8 cellular contexts compared by ENCODE assay signal in the genomic region with DNA sequence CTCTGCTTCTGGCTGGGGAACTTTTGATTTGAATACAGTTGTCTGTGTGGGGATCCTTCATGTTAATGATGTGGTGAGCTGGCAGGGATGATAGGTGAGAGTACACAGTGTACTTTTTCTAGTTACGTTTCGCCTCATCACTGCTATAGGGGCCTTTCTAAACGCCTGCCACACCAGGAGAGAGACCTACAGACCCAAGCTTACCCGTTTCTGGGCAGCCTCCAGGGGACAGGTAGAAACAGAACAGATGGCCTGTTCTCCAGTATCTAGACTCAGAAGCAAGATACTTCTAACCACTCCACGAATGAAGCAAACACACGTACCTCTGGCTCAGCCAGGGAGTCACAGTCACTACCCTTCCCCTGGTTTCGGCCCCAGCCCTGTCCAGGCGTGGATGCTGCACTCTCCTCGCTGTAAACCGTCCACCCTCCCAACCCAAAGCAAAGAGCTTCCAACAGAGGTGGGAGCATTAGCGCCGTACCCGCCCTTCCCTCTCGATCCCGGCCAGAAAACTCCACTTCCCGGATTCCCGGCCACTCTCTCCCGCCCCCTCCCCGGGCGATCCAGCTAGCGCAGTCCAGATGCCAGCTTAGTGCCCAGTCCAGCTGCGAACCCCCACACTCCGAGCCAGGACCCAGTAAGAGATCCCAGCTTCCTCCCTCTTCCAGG. TPM values are rescaled to one million over a fixed set of nuclear protein-coding genes. Genes with fewer than 3 reads are reported as not detected.
DNase-seq lines count a peak whose midpoint lies in the region; ATAC-seq, FAIRE-seq and TF ChIP-seq lines count a peak whose summit lies in the region.

No MANE protein-coding gene starts in this region.

- DNase-seq in AG04449 (ENCODE audit: low read depth, low spot score): no peak
- peak; percentile 44 for DNase-seq in GM18507 (ENCODE audit: extremely low spot score, insufficient read length, low read depth)
- DNase-seq in PC-9: peak in 1 of 2 experiments; percentile 38
- DNase-seq in breast epithelium (ENCODE audit: low spot score in 2 of 2): peak; percentile 50 to 62
- DNase-seq in kidney epithelial cell (ENCODE audit: low read depth): no peak
- DNase-seq in stimulated activated CD4-positive, alpha-beta T cell treated with anti-CD3 and anti-CD28 coated beads, Interleukin-2, amount 100 ng/mL, for 4 hours (ENCODE audit: low read depth): peak; percentile 7
- no peak for DNase-seq in DMS153 treated with DMSO at 0.1 percent for 48 hours (lab: John Stamatoyannopoulos, UW; ENCODE audit: unreplicated experiment)

- peak overlapping the region; percentile 85 for H2AFZ ChIP-seq in PC-9

- intact Hi-C loops in PC-9 (cut with micrococcal nuclease; ENCODE audit: unreplicated experiment) (loop anchor here (5.0 kb wide), 2 partner anchors 98 to 102 kb away; no protein-coding TSS in a partner anchor), breast epithelium (cut with DNase I; ENCODE audit: low total_unique reads) (no loop called here)

- H3K36me3 ChIP-seq in PC-9 (ENCODE audit: low read depth): peaks cover 23% of the 10 kb centered on the region; the same call in 1 of the 2 replicates
- H3K36me3 ChIP-seq in breast epithelium: no peaks in the 10 kb centered on the region
- no peaks in the 10 kb centered on the region for H3K36me3 ChIP-seq in kidney epithelial cell (ENCODE audit: control insufficient read depth, insufficient read depth, low read length)

- no peak for TF ChIP-seq POLR2A in breast epithelium (IDR thresholded peaks at IDR 0.05)

- H3K4me3 ChIP-seq in AG04449 (ENCODE audit: low read depth, low read length) (peak overlapping the region; percentile 91), PC-9 (peak overlapping the region; percentile 94), breast epithelium (peak overlapping the region; percentile 98 to 100 (median 98)), kidney epithelial cell (ENCODE audit: low read depth, low read length) (peak overlapping the region; percentile 83)

- peaks cover 26% of the 10 kb centered on the region for H3F3A ChIP-seq in PC-9 (ENCODE audit: insufficient read depth, low read depth)

- peak; percentile 81 for FAIRE-seq in GM18507 (lab: Jason Lieb, UNC)

- no peaks in the 10 kb centered on the region for H3K9me3 ChIP-seq in PC-9 (ENCODE audit: insufficient read depth, low read depth)
- H3K9me3 ChIP-seq in breast epithelium: no peaks in the 10 kb centered on the region

- H3K4me1 ChIP-seq in PC-9 (replicated peaks; ENCODE audit: insufficient read depth) (peaks cover 63% of the 10 kb centered on the region), breast epithelium (peaks cover 0 to 7% of the 10 kb centered on the region in 2 donors)

- H3K79me2 ChIP-seq in PC-9 (ENCODE audit: low read depth): peaks cover 60% of the 10 kb centered on the region

- H3K4me2 ChIP-seq in PC-9: peak overlapping the region; percentile 95

- H4K20me1 ChIP-seq in PC-9 (ENCODE audit: insufficient read depth): peaks cover 33% of the 10 kb centered on the region

- POLR2A ChIA-PET in AG04449 (lab: Yijun Ruan, JAX): interaction anchor here (1.6 kb wide), 1 partner anchor 74 kb away, joined by 5 read pairs; no protein-coding TSS in a partner anchor
- POLR2A ChIA-PET in PC-9 (lab: Charles Lee; ENCODE audit: unreplicated experiment): no interaction called here

- BruUV-seq in PC-9 (replicated peaks; lab: Mats Ljungman, UMichigan): no TSS peak

- H3K9me2 ChIP-seq in PC-9 (ENCODE audit: insufficient read depth): no peaks in the 10 kb centered on the region

- ATAC-seq in HG02870 (IDR thresholded peaks at IDR 0.05; ENCODE audit: unreplicated experiment): peak; percentile 63

- TF ChIP-seq CTCF in AG04449 (IDR thresholded peaks at IDR 0.05; ENCODE audit: insufficient read depth, low read length, missing control alignments): no peak
- TF ChIP-seq CTCF in PC-9 (conservative IDR thresholded peaks at IDR 0.05): no peak
- TF ChIP-seq CTCF in breast epithelium (IDR thresholded peaks at IDR 0.05): no peak
- no peak for TF ChIP-seq CTCF in kidney epithelial cell (IDR thresholded peaks at IDR 0.05; ENCODE audit: insufficient read depth, low read length, poor library complexity, severe bottlenecking)

- no peaks in the 10 kb centered on the region for H3K27me3 ChIP-seq in PC-9 (ENCODE audit: insufficient read depth, low read depth)
- no peaks in the 10 kb centered on the region for H3K27me3 ChIP-seq in breast epithelium
- no peaks in the 10 kb centered on the region for H3K27me3 ChIP-seq in kidney epithelial cell (ENCODE audit: control insufficient read depth, insufficient read depth, low read length)

- CTCF ChIA-PET in AG04449 (lab: Yijun Ruan, JAX) (interaction anchor here (1.1 to 4.2 kb wide), 8 partner anchors 13 to 279 kb away, joined by 3 to 33 read pairs (median 8); no protein-coding TSS in a partner anchor), PC-9 (lab: Charles Lee) (interaction anchor here (0.6 to 3.3 kb wide), 3 partner anchors 11 to 40 kb away, joined by 3 to 15 read pairs (median 4); no protein-coding TSS in a partner anchor)

- H3K27ac ChIP-seq in PC-9: peak overlapping the region; percentile 97
- peak overlapping the region; percentile 94 to 98 for H3K27ac ChIP-seq in breast epithelium

RNA-seq across cellular contexts. Expression of a gene that starts 1.2 kb away (rescaled TPM):
- total RNA-seq in PC-9 (2021) (66.2 and 91.9 TPM in 2 replicates), breast epithelium (10 to 100 TPM; 31.4 to 85.6 (median 44.9) TPM), kidney epithelial cell (42.7 and 42.8 TPM in 2 replicates)

Comparison
In these comparisons a context has a peak if more than half of its experiments do, and no peak if none do; other contexts are left out.
1. DNase-seq: peak in GM18507 (single experiment), breast epithelium (2 of 2) and stimulated activated CD4-positive, alpha-beta T cell treated with anti-CD3 and anti-CD28 coated beads, Interleukin-2, amount 100 ng/mL, for 4 hours (single experiment); none in AG04449 (single experiment), kidney epithelial cell (single experiment) and DMS153 treated with DMSO at 0.1 percent for 48 hours (single experiment).
2. Peak in every context shown above with its lines, with median percentiles within 50 percentile points of each other: H3K4me3 ChIP-seq.